ENCODE assay signal across 9 cellular contexts in genomic region chr20:59515013-59515905, GRCh38.
DNase-seq lines count a peak whose midpoint lies in the region; ATAC-seq and TF ChIP-seq lines count a peak whose summit lies in the region.
"Had no signal": no experiment of that assay in that cellular context is flagged by ENCODE, and none has a peak within 500 bp of the region (broad histone marks: within the 10 kb centered on the region; RNA-seq: fewer than 3 reads in every experiment).

No MANE protein-coding gene starts in this region.

- H3K27ac Mint-ChIP-seq in CD4-positive, alpha-beta T cell = no peak overlapping the region

- H2BK120ac ChIP-seq in mesendoderm (ENCODE audit: low read depth, low read length) = no peak overlapping the region

- no CpG with 5 or more reads among the region's 32 CpGs for WGBS in mesendoderm (ENCODE audit: extremely low coverage, insufficient coverage, low lambda C conversion rate)

- no peaks in the 10 kb centered on the region for H3K9me3 ChIP-seq in HUES6 (ENCODE audit: control insufficient read depth, insufficient read depth, low read depth, low read length)
- no peaks in the 10 kb centered on the region for H3K9me3 ChIP-seq in CD4-positive, alpha-beta T cell (ENCODE audit: control insufficient read depth, low read length)

- H3K4me3 Mint-ChIP-seq in CD4-positive, alpha-beta T cell = no peak overlapping the region

- intact Hi-C loops in CD4-positive, alpha-beta T cell (cut with DNase I, micrococcal nuclease) = no loop called here

- no peak overlapping the region for H3K18ac ChIP-seq in mesendoderm (ENCODE audit: low read length)

- H3K4me1 Mint-ChIP-seq in CD4-positive, alpha-beta T cell (ENCODE audit: low read depth) = no peaks in the 10 kb centered on the region

- peak overlapping the region; percentile 53 for H3K4me3 ChIP-seq in HUES6 (ENCODE audit: low read depth, low read length)
- H3K4me3 ChIP-seq in epithelial cell of esophagus (ENCODE audit: low read length) = no peak overlapping the region
- no peak overlapping the region for H3K4me3 ChIP-seq in mesendoderm (ENCODE audit: low read length)
- H3K4me3 ChIP-seq: SK-N-MC had no signal

- POLR2A ChIA-PET in CD4-positive, alpha-beta T cell (lab: Charles Lee) = no interaction called here

- H3K9ac ChIP-seq in HUES6 (ENCODE audit: low read length) (no peak overlapping the region), mesendoderm (ENCODE audit: low read length) (no peak overlapping the region)

- no peak overlapping the region for H3K27ac ChIP-seq in HUES6 (ENCODE audit: low read depth, low read length)
- no peak overlapping the region for H3K27ac ChIP-seq in mesendoderm (ENCODE audit: low read depth, low read length)
- H3K27ac ChIP-seq in CD4-positive, alpha-beta T cell (ENCODE audit: low read depth, low read length) = no peak overlapping the region
- H3K27ac ChIP-seq: SK-N-MC had no signal

- no peak overlapping the region for H3K56ac ChIP-seq in mesendoderm (ENCODE audit: low read length)

- H3K4me1 ChIP-seq in HUES6 (ENCODE audit: control insufficient read depth, insufficient read depth, low read length) (no peaks in the 10 kb centered on the region), mesendoderm (ENCODE audit: control insufficient read depth, low read depth, low read length) (no peaks in the 10 kb centered on the region)

- H2AK5ac ChIP-seq in mesendoderm (ENCODE audit: low read length) = no peak overlapping the region

- ATAC-seq in CD4-positive, alpha-beta T cell (ENCODE audit: poor library complexity) = no peak

- H2BK5ac ChIP-seq in mesendoderm (ENCODE audit: low read length) = no peak overlapping the region

- no peak overlapping the region for H4K8ac ChIP-seq in mesendoderm (ENCODE audit: low read depth, low read length)

- peak overlapping the region; percentile 6 for H3K4me2 ChIP-seq in mesendoderm (ENCODE audit: low read length)

- H3K9me3 Mint-ChIP-seq in CD4-positive, alpha-beta T cell = no peaks in the 10 kb centered on the region

- peaks cover 80% of the 10 kb centered on the region for H3K27me3 Mint-ChIP-seq in CD4-positive, alpha-beta T cell

- no peak overlapping the region for H2BK15ac ChIP-seq in mesendoderm (replicated peaks; ENCODE audit: low read depth)

- H3K27me3 ChIP-seq in HUES6 (ENCODE audit: control insufficient read depth, insufficient read depth, low read length) (peaks cover 20% of the 10 kb centered on the region; the same call in 1 of the 2 replicates), mesendoderm (ENCODE audit: insufficient read depth, low read length, poor library complexity) (no peaks in the 10 kb centered on the region)
- H3K27me3 ChIP-seq in CD4-positive, alpha-beta T cell (ENCODE audit: control insufficient read depth, insufficient read depth, low read length) = peaks cover 50% of the 10 kb centered on the region

- DNase-seq in Caki2 (ENCODE audit: low read depth) (peak; percentile 64), RKO (ENCODE audit: low spot score) (peak; percentile 82), epithelial cell of esophagus (ENCODE audit: low read depth) (peak; percentile 46), mesendoderm (peak; percentile 86), activated T-cell treated with anti-CD3 and anti-CD28 coated beads for 4 hours (no peak)
- no peak for DNase-seq in CD4-positive, alpha-beta T cell
- no peak for DNase-seq in activated effector memory CD4-positive, alpha-beta T cell treated with anti-CD3 and anti-CD28 coated beads, Interleukin-2, amount 50 U/mL, for 16 hours

- no peaks in the 10 kb centered on the region for H3K79me1 ChIP-seq in mesendoderm (ENCODE audit: low read length)

- H4K5ac ChIP-seq in mesendoderm (ENCODE audit: low read length) = no peak overlapping the region

- no peaks in the 10 kb centered on the region for H3K79me2 ChIP-seq in mesendoderm (ENCODE audit: control insufficient read depth, insufficient read depth, low read length)

- no peaks in the 10 kb centered on the region for H3K36me3 Mint-ChIP-seq in CD4-positive, alpha-beta T cell (ENCODE audit: low read depth)

- H3K36me3 ChIP-seq in HUES6 (ENCODE audit: control insufficient read depth, insufficient read depth, low read length) (no peaks in the 10 kb centered on the region), mesendoderm (ENCODE audit: control insufficient read depth, insufficient read depth, low read length) (no peaks in the 10 kb centered on the region)

- H3K4ac ChIP-seq in mesendoderm (ENCODE audit: low read depth, low read length) = no peak overlapping the region

- in situ Hi-C loops in Caki2 (cut with HindIII; ENCODE audit: low pct_unique_long_range_greater_than_20kb, low sequenced_read_pairs) = no loop called here

- H3K23ac ChIP-seq in mesendoderm (ENCODE audit: low read length) = no peak overlapping the region

- CTCF ChIA-PET in CD4-positive, alpha-beta T cell (lab: Charles Lee) = no interaction called here

- peak; percentile 68 for TF ChIP-seq CTCF in epithelial cell of esophagus (IDR thresholded peaks at IDR 0.05; ENCODE audit: insufficient read depth, low read depth, low read length, missing control alignments)
- TF ChIP-seq CTCF in CD4-positive, alpha-beta T cell (IDR thresholded peaks at IDR 0.05) = no peak

Comparison
In these comparisons a context has a peak if more than half of its experiments do, and no peak if none do; other contexts are left out.
1. DNase-seq: peak in Caki2 (single experiment), RKO (single experiment), epithelial cell of esophagus (single experiment) and mesendoderm (single experiment); none in CD4-positive, alpha-beta T cell (0 of 10), activated effector memory CD4-positive, alpha-beta T cell treated with anti-CD3 and anti-CD28 coated beads, Interleukin-2, amount 50 U/mL, for 16 hours (single experiment) and activated T-cell treated with anti-CD3 and anti-CD28 coated beads for 4 hours (single experiment).